In genomic region chr21:38989745-38990423, GRCh38 we compare ENCODE assay signal across 1 cellular context.
TF ChIP-seq lines count a peak whose summit lies in the region.

No MANE protein-coding gene starts in this region.

TF ChIP-seq in HEK293, 187 proteins besides CTCF, POLR2A, EP300 and RAD21 (continued from another document):
- TF ChIP-seq AEBP2 (tag by site-specific recombination; IDR thresholded peaks at IDR 0.05; ENCODE audit: borderline replicate concordance) (no peak), ZNF416 (tag by site-specific recombination; IDR thresholded peaks at IDR 0.05) (no peak), ZIC2 (tag by site-specific recombination; IDR thresholded peaks at IDR 0.05) (peak; percentile 95), ZNF18 (tag by site-specific recombination; IDR thresholded peaks at IDR 0.05) (peak; percentile 84; the same call in 1 of the 2 replicates), ZBTB44 (tag by site-specific recombination; IDR thresholded peaks at IDR 0.05) (peak; percentile 99), BCL11A (tag by site-specific recombination; IDR thresholded peaks at IDR 0.05; ENCODE audit: low read depth) (peak; percentile 64; the same call in 1 of the 2 replicates), ATF2 (tag by site-specific recombination; IDR thresholded peaks at IDR 0.05; ENCODE audit: low read depth) (peak; percentile 54; the same call in 1 of the 2 replicates), ZNF843 (tag by site-specific recombination; IDR thresholded peaks at IDR 0.05) (peak; percentile 97), ZXDB (tag by site-specific recombination; IDR thresholded peaks at IDR 0.05) (peak; percentile 76), ELK4 (IDR thresholded peaks at IDR 0.05; ENCODE audit: borderline replicate concordance, low read depth, low read length) (no peak), ZEB2 (tag by site-specific recombination; IDR thresholded peaks at IDR 0.05) (0 out of 2 replicates have a peak, but pooled peaks have one; percentile 47), KLF9 (tag by site-specific recombination; IDR thresholded peaks at IDR 0.05; ENCODE audit: low read depth) (peak; percentile 44; the same call in 1 of the 2 replicates), ZNF777 (tag by site-specific recombination; IDR thresholded peaks at IDR 0.05; ENCODE audit: borderline replicate concordance) (no peak), INSM2 (tag by site-specific recombination; IDR thresholded peaks at IDR 0.05) (peak; percentile 56; the same call in 1 of the 2 replicates), WT1 (tag by site-specific recombination; IDR thresholded peaks at IDR 0.05) (peak; percentile 94), MEIS1 (CRISPR knock-in tag; IDR thresholded peaks at IDR 0.05; ENCODE audit: borderline replicate concordance) (no peak), YY1 (tag by site-specific recombination; IDR thresholded peaks at IDR 0.05) (peak; percentile 48; the same call in 1 of the 2 replicates), BCL11B (tag by site-specific recombination; IDR thresholded peaks at IDR 0.05; ENCODE audit: low read depth) (0 out of 2 replicates have a peak, but pooled peaks have one; percentile 67), ZNF518A (tag by site-specific recombination; conservative IDR thresholded peaks at IDR 0.05; ENCODE audit: low read depth) (0 out of 2 replicates have a peak, but pooled peaks have one; percentile 16)
